1 cellular context compared by ENCODE assay signal in genomic region chr7:140631006-140631405, GRCh38.
TF ChIP-seq lines count a peak whose summit lies in the region.

No MANE protein-coding gene starts in this region.

TF ChIP-seq in IMR-90, 13 proteins besides CTCF, POLR2A, EP300 and RAD21:
- no peak for TF ChIP-seq RCOR1 (IDR thresholded peaks at IDR 0.05; ENCODE audit: insufficient replicate concordance, low read length)
- no peak for TF ChIP-seq FOS (IDR thresholded peaks at IDR 0.05; ENCODE audit: low read depth, low read length)
- no peak for TF ChIP-seq ELK1 (IDR thresholded peaks at IDR 0.05; ENCODE audit: borderline replicate concordance, low read depth, low read length)
- no peak for TF ChIP-seq MXI1 (IDR thresholded peaks at IDR 0.05; ENCODE audit: borderline replicate concordance, low read depth, low read length)
- no peak for TF ChIP-seq SMC3 (IDR thresholded peaks at IDR 0.05; ENCODE audit: low read depth, low read length)
- TF ChIP-seq BHLHE40 (IDR thresholded peaks at IDR 0.05; ENCODE audit: low read depth, low read length), result no peak
- TF ChIP-seq NFE2L2 (IDR thresholded peaks at IDR 0.05; ENCODE audit: low read depth, low read length), result no peak
- TF ChIP-seq CHD1 (IDR thresholded peaks at IDR 0.05; ENCODE audit: low read depth, low read length), result no peak
- no peak for TF ChIP-seq MAFK (IDR thresholded peaks at IDR 0.05; ENCODE audit: low read depth, low read length)
